ENCODE assay signal across 1 cellular context in the genomic region with DNA sequence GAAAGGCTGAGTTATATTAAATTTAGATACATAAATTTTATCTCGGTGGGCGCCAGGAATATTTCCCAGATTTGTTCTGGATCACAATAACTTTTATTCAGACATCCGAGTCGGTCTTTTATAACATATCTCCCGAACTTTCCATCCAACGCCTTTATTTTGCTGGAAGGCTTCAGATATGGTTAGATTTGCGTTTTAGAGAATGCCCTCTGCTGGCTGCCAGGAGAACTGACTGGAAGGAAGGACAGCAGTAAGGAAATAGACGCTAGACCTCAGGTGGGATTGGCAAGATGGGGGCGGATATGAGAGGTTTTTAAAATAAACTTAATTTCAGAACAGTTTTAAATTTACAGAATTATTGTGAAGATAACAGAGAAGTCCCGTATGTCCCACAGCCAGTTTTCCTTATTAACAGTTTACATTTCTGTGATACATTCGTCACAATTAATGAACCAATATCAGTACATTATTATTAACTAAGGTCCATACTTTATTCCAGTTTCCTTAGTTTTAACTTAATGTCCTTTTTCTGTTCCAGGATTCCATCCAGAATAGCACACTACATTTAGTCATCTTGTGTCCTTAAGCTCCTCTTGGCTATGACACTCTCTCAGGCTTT.
TF ChIP-seq lines count a peak whose summit lies in the region.

No MANE protein-coding gene starts in this region.

TF ChIP-seq in SK-N-SH treated with all-trans-retinoic acid at 6 μM for 48 hours, 23 proteins besides CTCF, POLR2A, EP300 and RAD21 (continued from another document):
- TF ChIP-seq, protein P1, sequence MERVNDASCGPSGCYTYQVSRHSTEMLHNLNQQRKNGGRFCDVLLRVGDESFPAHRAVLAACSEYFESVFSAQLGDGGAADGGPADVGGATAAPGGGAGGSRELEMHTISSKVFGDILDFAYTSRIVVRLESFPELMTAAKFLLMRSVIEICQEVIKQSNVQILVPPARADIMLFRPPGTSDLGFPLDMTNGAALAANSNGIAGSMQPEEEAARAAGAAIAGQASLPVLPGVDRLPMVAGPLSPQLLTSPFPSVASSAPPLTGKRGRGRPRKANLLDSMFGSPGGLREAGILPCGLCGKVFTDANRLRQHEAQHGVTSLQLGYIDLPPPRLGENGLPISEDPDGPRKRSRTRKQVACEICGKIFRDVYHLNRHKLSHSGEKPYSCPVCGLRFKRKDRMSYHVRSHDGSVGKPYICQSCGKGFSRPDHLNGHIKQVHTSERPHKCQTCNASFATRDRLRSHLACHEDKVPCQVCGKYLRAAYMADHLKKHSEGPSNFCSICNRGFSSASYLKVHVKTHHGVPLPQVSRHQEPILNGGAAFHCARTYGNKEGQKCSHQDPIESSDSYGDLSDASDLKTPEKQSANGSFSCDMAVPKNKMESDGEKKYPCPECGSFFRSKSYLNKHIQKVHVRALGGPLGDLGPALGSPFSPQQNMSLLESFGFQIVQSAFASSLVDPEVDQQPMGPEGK (CRISPR knock-in tag; IDR thresholded peaks at IDR 0.05; ENCODE audit: borderline replicate concordance), result no peak
- TF ChIP-seq ARNTL (CRISPR knock-in tag; IDR thresholded peaks at IDR 0.05; ENCODE audit: borderline replicate concordance, low read depth) (no peak), ZFP30 (CRISPR knock-in tag; IDR thresholded peaks at IDR 0.05) (no peak), ZNF565 (CRISPR knock-in tag; conservative IDR thresholded peaks at IDR 0.05; ENCODE audit: low read depth) (no peak), ZNF8 (CRISPR knock-in tag; IDR thresholded peaks at IDR 0.05) (no peak), ISL1 (CRISPR knock-in tag; IDR thresholded peaks at IDR 0.05) (no peak), ESRRG (CRISPR knock-in tag; IDR thresholded peaks at IDR 0.05) (no peak), TOX (CRISPR knock-in tag; IDR thresholded peaks at IDR 0.05; ENCODE audit: borderline replicate concordance) (no peak)
- TF ChIP-seq, protein P2, sequence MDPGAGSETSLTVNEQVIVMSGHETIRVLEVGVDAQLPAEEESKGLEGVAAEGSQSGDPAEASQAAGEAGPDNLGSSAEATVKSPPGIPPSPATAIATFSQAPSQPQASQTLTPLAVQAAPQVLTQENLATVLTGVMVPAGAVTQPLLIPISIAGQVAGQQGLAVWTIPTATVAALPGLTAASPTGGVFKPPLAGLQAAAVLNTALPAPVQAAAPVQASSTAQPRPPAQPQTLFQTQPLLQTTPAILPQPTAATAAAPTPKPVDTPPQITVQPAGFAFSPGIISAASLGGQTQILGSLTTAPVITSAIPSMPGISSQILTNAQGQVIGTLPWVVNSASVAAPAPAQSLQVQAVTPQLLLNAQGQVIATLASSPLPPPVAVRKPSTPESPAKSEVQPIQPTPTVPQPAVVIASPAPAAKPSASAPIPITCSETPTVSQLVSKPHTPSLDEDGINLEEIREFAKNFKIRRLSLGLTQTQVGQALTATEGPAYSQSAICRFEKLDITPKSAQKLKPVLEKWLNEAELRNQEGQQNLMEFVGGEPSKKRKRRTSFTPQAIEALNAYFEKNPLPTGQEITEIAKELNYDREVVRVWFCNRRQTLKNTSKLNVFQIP (CRISPR knock-in tag; IDR thresholded peaks at IDR 0.05; ENCODE audit: borderline replicate concordance, low read depth), result no peak
- TF ChIP-seq, protein P3, sequence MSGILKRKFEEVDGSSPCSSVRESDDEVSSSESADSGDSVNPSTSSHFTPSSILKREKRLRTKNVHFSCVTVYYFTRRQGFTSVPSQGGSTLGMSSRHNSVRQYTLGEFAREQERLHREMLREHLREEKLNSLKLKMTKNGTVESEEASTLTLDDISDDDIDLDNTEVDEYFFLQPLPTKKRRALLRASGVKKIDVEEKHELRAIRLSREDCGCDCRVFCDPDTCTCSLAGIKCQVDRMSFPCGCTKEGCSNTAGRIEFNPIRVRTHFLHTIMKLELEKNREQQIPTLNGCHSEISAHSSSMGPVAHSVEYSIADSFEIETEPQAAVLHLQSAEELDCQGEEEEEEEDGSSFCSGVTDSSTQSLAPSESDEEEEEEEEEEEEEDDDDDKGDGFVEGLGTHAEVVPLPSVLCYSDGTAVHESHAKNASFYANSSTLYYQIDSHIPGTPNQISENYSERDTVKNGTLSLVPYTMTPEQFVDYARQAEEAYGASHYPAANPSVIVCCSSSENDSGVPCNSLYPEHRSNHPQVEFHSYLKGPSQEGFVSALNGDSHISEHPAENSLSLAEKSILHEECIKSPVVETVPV (CRISPR knock-in tag; IDR thresholded peaks at IDR 0.05), result no peak
